ENCODE assay signal across 8 cellular contexts in the genomic region with DNA sequence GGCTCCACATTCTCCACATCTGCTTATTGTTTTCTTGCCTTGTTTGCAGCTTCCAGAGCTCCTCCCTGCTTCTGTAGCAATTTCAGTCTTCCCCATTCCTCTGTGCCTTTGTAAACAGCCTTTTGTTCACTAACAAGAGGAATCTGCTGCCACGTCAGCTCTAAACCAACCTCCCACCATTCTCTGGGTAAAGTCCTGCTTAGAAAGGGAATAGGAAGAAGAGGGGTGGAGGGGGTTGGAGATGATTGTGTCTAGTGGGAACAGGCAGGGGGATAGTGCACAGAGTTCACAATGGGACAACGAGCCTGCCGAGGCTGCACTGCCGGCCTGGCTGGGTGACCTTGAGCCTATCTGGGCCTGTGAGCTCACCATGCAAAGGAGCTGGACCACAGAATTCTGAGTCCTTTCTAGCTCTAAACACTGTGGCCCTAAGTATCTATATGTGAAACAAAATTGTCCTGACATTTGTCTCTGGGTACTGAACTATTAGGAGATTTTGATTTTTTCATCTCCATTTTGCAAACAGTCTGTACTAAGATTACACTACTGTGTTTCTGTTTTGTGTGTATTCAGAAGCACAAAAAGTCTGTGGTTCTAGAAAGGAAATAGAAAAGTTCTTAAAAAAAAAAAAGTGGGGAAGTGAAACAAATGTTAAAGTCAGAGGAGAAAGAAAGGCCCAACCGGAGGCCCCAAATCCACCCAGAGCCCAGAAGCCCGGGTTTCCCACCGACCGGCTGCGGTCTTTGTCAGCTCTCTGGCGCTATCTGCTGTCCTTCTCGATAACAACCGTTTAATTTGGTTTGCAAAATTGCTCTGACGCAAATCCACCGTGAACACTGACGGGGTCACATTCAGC. TPM values are rescaled to one million over a fixed set of nuclear protein-coding genes. Genes with fewer than 3 reads are reported as not detected.
A peak's percentile ranks its signal among the peaks of the same experiment; 100 is the strongest.
DNase-seq lines count a peak whose midpoint lies in the region; ATAC-seq, FAIRE-seq and TF ChIP-seq lines count a peak whose summit lies in the region.

No MANE protein-coding gene starts in this region.

- ATAC-seq in HG02981 (IDR thresholded peaks at IDR 0.05; ENCODE audit: unreplicated experiment) (peak; percentile 91), activated B cell treated with CpG ODN at 0.5 μM for 24 hours (ENCODE audit: low read depth) (peak; percentile 97)

- intact Hi-C loops in activated B cell treated with CpG ODN at 0.5 μM for 24 hours (cut with micrococcal nuclease) (loop anchor here (1.0 to 10.0 kb wide), 4 partner anchors 106 to 724 kb away; no protein-coding TSS in a partner anchor), kidney (cut with DNase I) (no loop called here)

- H3K36me3 Mint-ChIP-seq in activated B cell treated with CpG ODN at 0.5 μM for 24 hours (ENCODE audit: low read depth), result no peaks in the 10 kb centered on the region

- no peak overlapping the region for H3K9ac ChIP-seq in kidney (ENCODE audit: low read length in 2 of 2)

- peaks cover 5% of the 10 kb centered on the region; the same call in 1 of the 2 replicates for H3K27me3 ChIP-seq in ACC112 (ENCODE audit: insufficient read depth, low read length)

- H3K9me3 Mint-ChIP-seq in activated B cell treated with CpG ODN at 0.5 μM for 24 hours, result no peaks in the 10 kb centered on the region

- DNase-seq in GM18507 (ENCODE audit: extremely low spot score, insufficient read length, low read depth), result peak; percentile 84
- DNase-seq in NCI-H2107 treated with DMSO at 0.1 percent for 48 hours (lab: John Stamatoyannopoulos, UW; ENCODE audit: unreplicated experiment), result peak; percentile 19
- DNase-seq in activated B cell treated with CpG ODN at 0.5 μM for 24 hours, result peak; percentile 64
- DNase-seq in caudate nucleus (lab: John Stamatoyannopoulos, UW), result peak in 57 of 61 donors; percentile 15 to 89 (median 64)
- peak; percentile 89 for DNase-seq in kidney
- peak; percentile 26 to 59 (median 50) for DNase-seq in stimulated activated CD4-positive, alpha-beta T cell treated with anti-CD3 and anti-CD28 coated beads, Interleukin-1b, Interleukin-23, amount 100 ng/mL, for 24 hours (ENCODE audit: low read depth in 4 of 4, low spot score in 1 of 4)

- no peak overlapping the region for H2AFZ ChIP-seq in ACC112 (ENCODE audit: low read length, unreplicated experiment)

- peak overlapping the region; percentile 85 for H3K27ac Mint-ChIP-seq in activated B cell treated with CpG ODN at 0.5 μM for 24 hours

- peak overlapping the region; percentile 55 for H3K4me3 Mint-ChIP-seq in activated B cell treated with CpG ODN at 0.5 μM for 24 hours

- TF ChIP-seq CTCF in activated B cell treated with CpG ODN at 0.5 μM for 24 hours (IDR thresholded peaks at IDR 0.05), result peak; percentile 47
- TF ChIP-seq CTCF in kidney (IDR thresholded peaks at IDR 0.05; ENCODE audit: borderline replicate concordance, extremely low read depth, insufficient read depth), result peak; percentile 78

- H3K27ac ChIP-seq in ACC112 (ENCODE audit: low read depth, low read length) (no peak overlapping the region), caudate nucleus (ENCODE audit: low read depth, low read length) (peak overlapping the region; percentile 96), kidney (ENCODE audit: low read depth in 2 of 2, low read length in 2 of 2) (no peak overlapping the region)

- H3K4me3 ChIP-seq in ACC112 (ENCODE audit: low read depth, low read length) (peak overlapping the region; percentile 2; the same call in 1 of the 2 replicates), kidney (ENCODE audit: low read length in 2 of 2) (peak overlapping the region in 1 of 2 donors; percentile 38)

- POLR2A ChIA-PET in activated B cell treated with CpG ODN at 0.5 μM for 24 hours (lab: Charles Lee), result interaction anchor here (0.5 to 1.0 kb wide), 3 partner anchors 113 to 335 kb away, joined by 3 to 5 read pairs (median 3); no protein-coding TSS in a partner anchor

- FAIRE-seq in GM18507 (lab: Jason Lieb, UNC) (peak; percentile 96), kidney (lab: Jason Lieb, UNC) (peak; percentile 91)

- H3K4me1 ChIP-seq in ACC112 (ENCODE audit: control insufficient read depth, insufficient read depth, low read length, unreplicated experiment), result no peaks in the 10 kb centered on the region
- peaks cover 3 to 5% of the 10 kb centered on the region in 2 donors for H3K4me1 ChIP-seq in kidney (ENCODE audit: control insufficient read depth in 1 of 2, insufficient read depth in 1 of 2, low read depth in 1 of 2, low read length in 2 of 2)

- CTCF ChIA-PET in activated B cell treated with CpG ODN at 0.5 μM for 24 hours (lab: Charles Lee), result interaction anchor here (1.0 to 1.7 kb wide), 4 partner anchors 107 to 118 kb away, joined by 3 to 23 read pairs (median 5); no protein-coding TSS in a partner anchor

- peaks cover 44% of the 10 kb centered on the region for H3K4me1 Mint-ChIP-seq in activated B cell treated with CpG ODN at 0.5 μM for 24 hours

- H3K9me3 ChIP-seq in kidney (ENCODE audit: control insufficient read depth in 1 of 2, low read length in 2 of 2), result no peaks in the 10 kb centered on the region

- H3K36me3 ChIP-seq in ACC112 (ENCODE audit: insufficient read depth, low read length) (no peaks in the 10 kb centered on the region), kidney (ENCODE audit: control insufficient read depth in 1 of 2, insufficient read depth in 2 of 2, low read length in 2 of 2) (no peaks in the 10 kb centered on the region)

- H3K27me3 Mint-ChIP-seq in activated B cell treated with CpG ODN at 0.5 μM for 24 hours, result no peaks in the 10 kb centered on the region

- H3K79me2 ChIP-seq in ACC112 (ENCODE audit: control insufficient read depth, insufficient read depth, low read length, unreplicated experiment), result no peaks in the 10 kb centered on the region

RNA-seq across cellular contexts. Expression of gene PRND, which starts 1.4 kb away (rescaled TPM):
- not detected in 2 replicates for total RNA-seq in activated B cell treated with CpG ODN at 0.5 μM for 24 hours
- total RNA-seq in kidney, result not detected
- polyA plus RNA-seq in kidney (ENCODE audit: insufficient read depth, low read depth, low replicate concordance), result not detected

RNA-seq across cellular contexts. Expression of gene PRNP, which starts 34.1 kb away (rescaled TPM):
- total RNA-seq in activated B cell treated with CpG ODN at 0.5 μM for 24 hours (34.2 and 35.9 TPM in 2 replicates), kidney (64.2 TPM)
- 61.3 TPM for polyA plus RNA-seq in kidney (ENCODE audit: insufficient read depth, low read depth, low replicate concordance)

Comparison
In these comparisons a context has a peak if more than half of its experiments do, and no peak if none do; other contexts are left out.
1. DNase-seq: peak in every context shown above with its lines; median percentile 89 in kidney; 84 in GM18507; 64 in activated B cell treated with CpG ODN at 0.5 μM for 24 hours; 64 in caudate nucleus; 50 in stimulated activated CD4-positive, alpha-beta T cell treated with anti-CD3 and anti-CD28 coated beads, Interleukin-1b, Interleukin-23, amount 100 ng/mL, for 24 hours; 19 in NCI-H2107 treated with DMSO at 0.1 percent for 48 hours.